Comparison of ENCODE assay signal across 8 cellular contexts in the genomic region with DNA sequence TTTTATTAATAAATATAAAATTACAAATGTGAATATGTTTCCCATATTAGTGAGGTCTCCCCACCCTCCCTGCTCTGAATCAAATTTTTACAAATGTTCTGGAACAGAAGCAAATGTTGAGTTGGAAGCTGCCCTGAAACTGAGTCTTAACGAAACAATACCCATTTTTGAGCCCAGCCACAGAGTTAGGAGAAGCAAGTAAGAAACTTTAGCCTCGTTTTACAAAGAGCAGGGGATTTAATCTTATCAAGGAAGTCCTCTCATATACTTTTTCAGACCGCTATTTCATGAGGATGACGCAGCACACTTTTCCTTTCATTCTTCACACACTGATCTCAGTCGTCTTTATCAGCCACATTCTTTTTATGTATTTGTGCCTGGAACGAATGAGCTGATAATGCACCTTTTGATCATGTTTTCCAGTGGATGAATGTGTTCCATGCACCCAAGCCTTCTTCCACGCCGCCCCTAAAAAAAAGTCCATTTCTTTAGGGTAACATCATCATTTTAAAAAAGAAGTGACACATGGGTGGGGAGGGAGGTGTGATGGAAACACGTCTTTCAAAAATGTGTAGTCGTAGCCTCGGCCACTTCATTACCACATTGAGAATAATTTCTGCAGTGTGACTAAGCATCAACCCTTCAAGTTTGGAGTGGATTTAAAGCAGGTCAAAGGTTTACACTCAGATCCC. TPM values are rescaled to one million over a fixed set of nuclear protein-coding genes. Genes with fewer than 3 reads are reported as not detected.
DNase-seq lines count a peak whose midpoint lies in the region; ATAC-seq and TF ChIP-seq lines count a peak whose summit lies in the region.

No MANE protein-coding gene starts in this region.

- in situ Hi-C loops in G401 (cut with HindIII; ENCODE audit: low sequenced_read_pairs), result no loop called here

- peak overlapping the region; percentile 69 for H3K4me3 Mint-ChIP-seq in activated CD4-positive, alpha-beta T cell treated with anti-CD3 and anti-CD28 coated beads, Interleukin-2, amount 10 ng/mL, durations not matched to agents 7 days and 5 days
- no peak overlapping the region for H3K4me3 Mint-ChIP-seq in osteocyte (ENCODE audit: unreplicated experiment)

- no peaks in the 10 kb centered on the region for H3K27me3 ChIP-seq in cardiac muscle cell

- H3K27ac ChIP-seq in cardiac muscle cell, result no peak overlapping the region

- H3K4me1 Mint-ChIP-seq in activated CD4-positive, alpha-beta T cell treated with anti-CD3 and anti-CD28 coated beads, Interleukin-2, amount 10 ng/mL, durations not matched to agents 7 days and 5 days, result peaks cover 23% of the 10 kb centered on the region
- H3K4me1 Mint-ChIP-seq in osteocyte (ENCODE audit: unreplicated experiment), result peaks cover 3% of the 10 kb centered on the region

- no peaks in the 10 kb centered on the region for H3K36me3 ChIP-seq in cardiac muscle cell

- H3K27me3 Mint-ChIP-seq in activated CD4-positive, alpha-beta T cell treated with anti-CD3 and anti-CD28 coated beads, Interleukin-2, amount 10 ng/mL, durations not matched to agents 7 days and 5 days, result no peaks in the 10 kb centered on the region
- peaks cover 3% of the 10 kb centered on the region for H3K27me3 Mint-ChIP-seq in osteocyte (ENCODE audit: unreplicated experiment)

- no peaks in the 10 kb centered on the region for H3K9me3 ChIP-seq in cardiac muscle cell (ENCODE audit: low read depth)

- H3K4me1 ChIP-seq in cardiac muscle cell (ENCODE audit: low read depth), result peaks cover 26% of the 10 kb centered on the region

- H3K4me3 ChIP-seq in cardiac muscle cell, result no peak overlapping the region

- TF ChIP-seq CTCF in cardiac muscle cell (IDR thresholded peaks at IDR 0.05; ENCODE audit: low read depth, low read length) (no peak), osteocyte (IDR thresholded peaks at IDR 0.05) (no peak)

- peak overlapping the region; percentile 78 for H3K27ac Mint-ChIP-seq in activated CD4-positive, alpha-beta T cell treated with anti-CD3 and anti-CD28 coated beads, Interleukin-2, amount 10 ng/mL, durations not matched to agents 7 days and 5 days
- H3K27ac Mint-ChIP-seq in osteocyte (ENCODE audit: unreplicated experiment), result no peak overlapping the region

- H3K36me3 Mint-ChIP-seq in activated CD4-positive, alpha-beta T cell treated with anti-CD3 and anti-CD28 coated beads, Interleukin-2, amount 10 ng/mL, durations not matched to agents 7 days and 5 days (ENCODE audit: low read depth), result no peaks in the 10 kb centered on the region
- no peaks in the 10 kb centered on the region for H3K36me3 Mint-ChIP-seq in osteocyte (ENCODE audit: unreplicated experiment)

- peak; percentile 29 for DNase-seq in activated CD4-positive, alpha-beta T cell treated with anti-CD3 and anti-CD28 coated beads, Interleukin-2, amount 10 ng/mL, durations not matched to agents 7 days and 5 days
- peak; percentile 3 to 73 for DNase-seq in cardiac muscle cell (ENCODE audit: low read depth in 1 of 2, low spot score in 1 of 2)
- DNase-seq in stimulated activated CD4-positive, alpha-beta T cell treated with anti-CD3 and anti-CD28 coated beads, TNF-alpha, amount 100 ng/mL, for 4 hours (ENCODE audit: low read depth in 3 of 3), result peak in 2 of 3 experiments; percentile 21
- DNase-seq in osteocyte (ENCODE audit: extremely low spot score, unreplicated experiment), result no peak
- DNase-seq in SIG-M5 (lab: John Stamatoyannopoulos, UW), result no peak
- DNase-seq in G401 (ENCODE audit: low spot score), result no peak

- no peaks in the 10 kb centered on the region for H3K9me3 Mint-ChIP-seq in activated CD4-positive, alpha-beta T cell treated with anti-CD3 and anti-CD28 coated beads, Interleukin-2, amount 10 ng/mL, durations not matched to agents 7 days and 5 days
- H3K9me3 Mint-ChIP-seq in osteocyte (ENCODE audit: unreplicated experiment), result no peaks in the 10 kb centered on the region

- CTCF ChIA-PET in activated CD4-positive, alpha-beta T cell treated with anti-CD3 and anti-CD28 coated beads, Interleukin-2, amount 10 ng/mL, durations not matched to agents 7 days and 5 days (lab: Charles Lee), result interaction anchor here (0.6 to 2.4 kb wide), 38 partner anchors 9 to 901 kb away, joined by 3 to 17 read pairs (median 4); a partner anchor contains a TSS

- ATAC-seq in GM18517 (IDR thresholded peaks at IDR 0.05; ENCODE audit: unreplicated experiment) (peak; percentile 39), HG03025 (IDR thresholded peaks at IDR 0.05; ENCODE audit: low FRiP score, unreplicated experiment) (peak; percentile 28)

- POLR2A ChIA-PET in activated CD4-positive, alpha-beta T cell treated with anti-CD3 and anti-CD28 coated beads, Interleukin-2, amount 10 ng/mL, durations not matched to agents 7 days and 5 days (lab: Charles Lee), result interaction anchor here (0.6 kb wide), 2 partner anchors 148 to 388 kb away, joined by 3 to 4 read pairs; no protein-coding TSS in a partner anchor

RNA-seq across cellular contexts. Expression of a gene that starts 48.1 kb away (rescaled TPM):
- total RNA-seq in activated CD4-positive, alpha-beta T cell treated with anti-CD3 and anti-CD28 coated beads, Interleukin-2, amount 10 ng/mL, durations not matched to agents 7 days and 5 days, result 10 to 100 TPM; 14.9 to 15.5 TPM
- total RNA-seq in cardiac muscle cell, result 15.3 and 20.6 TPM in 2 replicates
- polyA plus RNA-seq in cardiac muscle cell, result 17.3 and 17.6 TPM in 2 replicates
- total RNA-seq in osteocyte, result 14.6 and 18.0 TPM in 2 replicates
- 18.8 and 25.0 TPM in 2 replicates for total RNA-seq in G401 (2014; rRNA removed; shearing (Covaris generic))

Comparison
In these comparisons a context has a peak if more than half of its experiments do, and no peak if none do; other contexts are left out.
1. DNase-seq: peak in activated CD4-positive, alpha-beta T cell treated with anti-CD3 and anti-CD28 coated beads, Interleukin-2, amount 10 ng/mL, durations not matched to agents 7 days and 5 days (single experiment), cardiac muscle cell (2 of 2) and stimulated activated CD4-positive, alpha-beta T cell treated with anti-CD3 and anti-CD28 coated beads, TNF-alpha, amount 100 ng/mL, for 4 hours (2 of 3); none in osteocyte (single experiment), SIG-M5 (single experiment) and G401 (single experiment).